In genomic region chr19:42469311-42470239, GRCh38 we compare ENCODE assay signal across 15 cellular contexts. TPM values are rescaled to one million over a fixed set of nuclear protein-coding genes. Genes with fewer than 3 reads are reported as not detected.
DNase-seq lines count a peak whose midpoint lies in the region; ATAC-seq and TF ChIP-seq lines count a peak whose summit lies in the region.
"Had no signal": no experiment of that assay in that cellular context is flagged by ENCODE, and none has a peak within 500 bp of the region (broad histone marks: within the 10 kb centered on the region; RNA-seq: fewer than 3 reads in every experiment).

No MANE protein-coding gene starts in this region.

- no peaks in the 10 kb centered on the region for H3K79me2 ChIP-seq in GM23338 (replicated peaks; ENCODE audit: insufficient read depth)

- H3K4me2 ChIP-seq in GM23338: no peak overlapping the region
- H3K4me2 ChIP-seq: neural progenitor cell had no signal

- no peak for TF ChIP-seq CTCF in endothelial cell (IDR thresholded peaks at IDR 0.05; ENCODE audit: unreplicated experiment)
- TF ChIP-seq CTCF in GM23338 (conservative IDR thresholded peaks at IDR 0.05; ENCODE audit: low read depth in 2 of 2): no peak

- peak; percentile 34 to 54 for ATAC-seq in CD4-positive, CD25-positive, alpha-beta regulatory T cell (ENCODE audit: low read depth in 2 of 2)
- ATAC-seq in GM23338 (no peak), HG02798 (IDR thresholded peaks at IDR 0.05; ENCODE audit: poor library complexity, unreplicated experiment) (no peak)

- no peak overlapping the region for H2AFZ ChIP-seq in GM23338
- H2AFZ ChIP-seq: neural progenitor cell had no signal

- no peak for DNase-seq in CD4-positive, CD25-positive, alpha-beta regulatory T cell
- DNase-seq in KBM-7 (peak; percentile 12), HT-29 (ENCODE audit: low spot score) (no peak), endothelial cell (ENCODE audit: low spot score) (no peak), GM23338 (ENCODE audit: low spot score) (no peak)
- DNase-seq in activated CD4-positive, alpha-beta memory T cell treated with anti-CD3 and anti-CD28 coated beads, Interleukin-2, amount 10 ng/mL, durations not matched to agents 7 days and 5 days: peak; percentile 26
- DNase-seq: activated gamma-delta T cell; H7; stimulated activated naive CD4-positive, alpha-beta T cell had no signal

- H3K27me3 Mint-ChIP-seq in CD4-positive, CD25-positive, alpha-beta regulatory T cell: peaks cover 6% of the 10 kb centered on the region
- H3K27me3 Mint-ChIP-seq in activated CD4-positive, alpha-beta memory T cell treated with anti-CD3 and anti-CD28 coated beads, Interleukin-2, amount 10 ng/mL, durations not matched to agents 7 days and 5 days: no peaks in the 10 kb centered on the region
- H3K27me3 Mint-ChIP-seq in endothelial cell (ENCODE audit: unreplicated experiment) (peaks cover 3% of the 10 kb centered on the region), GM23338 (ENCODE audit: insufficient read depth, low read depth, poor library complexity) (peaks cover 11% of the 10 kb centered on the region)

- no peaks in the 10 kb centered on the region for H3K36me3 Mint-ChIP-seq in CD4-positive, CD25-positive, alpha-beta regulatory T cell
- no peaks in the 10 kb centered on the region for H3K36me3 Mint-ChIP-seq in activated CD4-positive, alpha-beta memory T cell treated with anti-CD3 and anti-CD28 coated beads, Interleukin-2, amount 10 ng/mL, durations not matched to agents 7 days and 5 days (ENCODE audit: low read depth)
- H3K36me3 Mint-ChIP-seq in endothelial cell (ENCODE audit: low read depth, unreplicated experiment) (no peaks in the 10 kb centered on the region), GM23338 (ENCODE audit: low read depth) (no peaks in the 10 kb centered on the region)
- H3K36me3 Mint-ChIP-seq: neural progenitor cell had no signal

- H3K4me1 ChIP-seq in CD4-positive, CD25-positive, alpha-beta regulatory T cell (ENCODE audit: control insufficient read depth, insufficient read depth, low read length, poor library complexity, severe bottlenecking): no peaks in the 10 kb centered on the region
- peaks cover 30% of the 10 kb centered on the region for H3K4me1 ChIP-seq in mesodermal cell (ENCODE audit: control insufficient read depth, insufficient read depth, low read length, poor library complexity, severe bottlenecking)
- H3K4me1 ChIP-seq in GM23338 (ENCODE audit: insufficient read depth): peaks cover 41% of the 10 kb centered on the region

- no peaks in the 10 kb centered on the region for H3K9me2 ChIP-seq in GM23338 (ENCODE audit: insufficient read depth)

- WGBS in mesodermal cell (ENCODE audit: insufficient coverage in 2 of 2), 2 experiments: 87 to 91% methylated on average over 6 to 7 of the region's 8 CpGs

- no peaks in the 10 kb centered on the region for H3K27me3 ChIP-seq in CD4-positive, CD25-positive, alpha-beta regulatory T cell (ENCODE audit: control insufficient read depth, insufficient read depth, low read length)
- no peaks in the 10 kb centered on the region for H3K27me3 ChIP-seq in GM23338 (ENCODE audit: insufficient read depth)
- H3K27me3 ChIP-seq: neural progenitor cell had no signal

- peaks cover 6% of the 10 kb centered on the region; the same call in 1 of the 2 replicates for H3F3A ChIP-seq in GM23338 (replicated peaks; ENCODE audit: low read depth)

- POLR2A ChIA-PET in activated CD4-positive, alpha-beta memory T cell treated with anti-CD3 and anti-CD28 coated beads, Interleukin-2, amount 10 ng/mL, durations not matched to agents 7 days and 5 days (lab: Charles Lee): interaction anchor here (0.6 to 1.0 kb wide), 4 partner anchors 13 to 58 kb away, joined by 3 to 4 read pairs (median 3); partner anchors contain the start of gene CEACAM1

- H3K4me3 ChIP-seq in CD4-positive, CD25-positive, alpha-beta regulatory T cell (ENCODE audit: low read depth, low read length): no peak overlapping the region
- H3K4me3 ChIP-seq in mesodermal cell (ENCODE audit: extremely low read depth, insufficient read depth, low read length, poor library complexity, severe bottlenecking): no peak overlapping the region
- H3K4me3 ChIP-seq in GM23338: no peak overlapping the region
- H3K4me3 ChIP-seq: neural progenitor cell had no signal

- H3K9me3 ChIP-seq in CD4-positive, CD25-positive, alpha-beta regulatory T cell (ENCODE audit: control insufficient read depth in 2 of 2, low read length in 2 of 2): no peaks in the 10 kb centered on the region
- H3K9me3 ChIP-seq in mesodermal cell (ENCODE audit: control insufficient read depth, low read length): no peaks in the 10 kb centered on the region

- H3K9me3 Mint-ChIP-seq in CD4-positive, CD25-positive, alpha-beta regulatory T cell: no peaks in the 10 kb centered on the region
- no peaks in the 10 kb centered on the region for H3K9me3 Mint-ChIP-seq in activated CD4-positive, alpha-beta memory T cell treated with anti-CD3 and anti-CD28 coated beads, Interleukin-2, amount 10 ng/mL, durations not matched to agents 7 days and 5 days
- H3K9me3 Mint-ChIP-seq in endothelial cell (ENCODE audit: unreplicated experiment) (no peaks in the 10 kb centered on the region), GM23338 (no peaks in the 10 kb centered on the region)
- H3K9me3 Mint-ChIP-seq: neural progenitor cell had no signal

- no peak overlapping the region for H3K27ac ChIP-seq in CD4-positive, CD25-positive, alpha-beta regulatory T cell (ENCODE audit: insufficient read depth, low read length, poor library complexity, severe bottlenecking)
- H3K27ac ChIP-seq in mesodermal cell (ENCODE audit: low read depth, low read length, severe bottlenecking): peak overlapping the region; percentile 88
- no peak overlapping the region for H3K27ac ChIP-seq in GM23338 (ENCODE audit: low read depth)
- H3K27ac ChIP-seq: neural progenitor cell, RWPE1 had no signal

- no peaks in the 10 kb centered on the region for H4K20me1 ChIP-seq in GM23338 (replicated peaks; ENCODE audit: insufficient read depth)

- CTCF ChIA-PET in activated CD4-positive, alpha-beta memory T cell treated with anti-CD3 and anti-CD28 coated beads, Interleukin-2, amount 10 ng/mL, durations not matched to agents 7 days and 5 days (lab: Charles Lee): interaction anchor here (2.2 kb wide), 1 partner anchor 59 kb away, joined by 7 read pairs; the partner anchor contains the start of gene CEACAM1

- H3K36me3 ChIP-seq in CD4-positive, CD25-positive, alpha-beta regulatory T cell (ENCODE audit: control insufficient read depth, insufficient read depth, low read length): no peaks in the 10 kb centered on the region
- no peaks in the 10 kb centered on the region for H3K36me3 ChIP-seq in mesodermal cell (ENCODE audit: control insufficient read depth, insufficient read depth, low read length)
- no peaks in the 10 kb centered on the region for H3K36me3 ChIP-seq in GM23338 (ENCODE audit: insufficient read depth)
- H3K36me3 ChIP-seq: neural progenitor cell had no signal

- no peak overlapping the region for H3K27ac Mint-ChIP-seq in CD4-positive, CD25-positive, alpha-beta regulatory T cell
- no peak overlapping the region for H3K27ac Mint-ChIP-seq in activated CD4-positive, alpha-beta memory T cell treated with anti-CD3 and anti-CD28 coated beads, Interleukin-2, amount 10 ng/mL, durations not matched to agents 7 days and 5 days
- no peak overlapping the region for H3K27ac Mint-ChIP-seq in endothelial cell (ENCODE audit: unreplicated experiment)
- H3K27ac Mint-ChIP-seq in GM23338: no peak overlapping the region
- H3K27ac Mint-ChIP-seq: neural progenitor cell had no signal

- no peak overlapping the region for H3K4me3 Mint-ChIP-seq in CD4-positive, CD25-positive, alpha-beta regulatory T cell
- H3K4me3 Mint-ChIP-seq in activated CD4-positive, alpha-beta memory T cell treated with anti-CD3 and anti-CD28 coated beads, Interleukin-2, amount 10 ng/mL, durations not matched to agents 7 days and 5 days: no peak overlapping the region
- H3K4me3 Mint-ChIP-seq in endothelial cell (ENCODE audit: unreplicated experiment): no peak overlapping the region
- no peak overlapping the region for H3K4me3 Mint-ChIP-seq in GM23338
- H3K4me3 Mint-ChIP-seq: neural progenitor cell had no signal

- peaks cover 0 to 22% (median 4%) of the 10 kb centered on the region in 4 donors for H3K4me1 Mint-ChIP-seq in CD4-positive, CD25-positive, alpha-beta regulatory T cell
- peaks cover 33% of the 10 kb centered on the region for H3K4me1 Mint-ChIP-seq in activated CD4-positive, alpha-beta memory T cell treated with anti-CD3 and anti-CD28 coated beads, Interleukin-2, amount 10 ng/mL, durations not matched to agents 7 days and 5 days
- H3K4me1 Mint-ChIP-seq in endothelial cell (ENCODE audit: unreplicated experiment) (peaks cover 16% of the 10 kb centered on the region), GM23338 (peaks cover 55% of the 10 kb centered on the region)

- in situ Hi-C loops in KBM-7 (cut with MboI; ENCODE audit: low pct_unique_long_range_greater_than_20kb, low sequenced_read_pairs): no loop called here

RNA-seq across cellular contexts. Expression of gene CXCL17, which starts 26.8 kb away (rescaled TPM):
- total RNA-seq in CD4-positive, CD25-positive, alpha-beta regulatory T cell: not detected
- under 1 TPM in 1 of 4 donors, not detected in 3; 0.28 TPM for polyA plus RNA-seq in CD4-positive, CD25-positive, alpha-beta regulatory T cell
- total RNA-seq in activated CD4-positive, alpha-beta memory T cell treated with anti-CD3 and anti-CD28 coated beads, Interleukin-2, amount 10 ng/mL, durations not matched to agents 7 days and 5 days: not detected
- polyA plus RNA-seq in mesodermal cell (2013, experiment 1 of 2): not detected
- polyA plus RNA-seq in mesodermal cell (2013, experiment 2 of 2): not detected
- 0.61 TPM in 1 of 2 replicates, not detected in the other for total RNA-seq in HT-29 (2014; rRNA removed; shearing (Covaris generic))
- total RNA-seq in endothelial cell (ENCODE audit: unreplicated experiment): not detected
- not detected in 2 replicates for total RNA-seq in GM23338 (2014; rRNA removed; shearing (Covaris generic))
- polyA plus RNA-seq in GM23338 (2016; fragmentation: Nextera tagmentation; extraction: Ambion mirVana): 0.39 TPM in 1 of 2 replicates, not detected in the other
- total RNA-seq: cerebellum, H7, kidney epithelial cell had no signal

RNA-seq across cellular contexts. Expression of gene LIPE, which starts 42.4 kb away (rescaled TPM):
- 13.2 TPM for total RNA-seq in CD4-positive, CD25-positive, alpha-beta regulatory T cell
- polyA plus RNA-seq in CD4-positive, CD25-positive, alpha-beta regulatory T cell: 1 to 10 TPM; 3.0 to 7.1 (median 5.4) TPM
- 10 to 100 TPM; 34.7 to 37.2 TPM for total RNA-seq in activated CD4-positive, alpha-beta memory T cell treated with anti-CD3 and anti-CD28 coated beads, Interleukin-2, amount 10 ng/mL, durations not matched to agents 7 days and 5 days
- polyA plus RNA-seq in mesodermal cell (2013, experiment 1 of 2): 5.0 TPM
- 3.7 TPM for polyA plus RNA-seq in mesodermal cell (2013, experiment 2 of 2)
- total RNA-seq in HT-29 (2014; rRNA removed; shearing (Covaris generic)): 88.7 and 91.3 TPM in 2 replicates
- total RNA-seq in endothelial cell (ENCODE audit: unreplicated experiment): 5.5 TPM
- 10.9 and 16.2 TPM in 2 replicates for total RNA-seq in GM23338 (2014; rRNA removed; shearing (Covaris generic))
- 4.3 and 5.8 TPM in 2 replicates for polyA plus RNA-seq in GM23338 (2016; fragmentation: Nextera tagmentation; extraction: Ambion mirVana)

RNA-seq across cellular contexts. Expression of gene CEACAM1, which starts 58.7 kb away (rescaled TPM):
- 7.0 TPM for total RNA-seq in CD4-positive, CD25-positive, alpha-beta regulatory T cell
- 1 to 10 TPM; 4.0 to 6.9 (median 4.9) TPM for polyA plus RNA-seq in CD4-positive, CD25-positive, alpha-beta regulatory T cell
- total RNA-seq in activated CD4-positive, alpha-beta memory T cell treated with anti-CD3 and anti-CD28 coated beads, Interleukin-2, amount 10 ng/mL, durations not matched to agents 7 days and 5 days: 10 to 100 TPM; 38.2 to 43.0 TPM
- polyA plus RNA-seq in mesodermal cell (2013, experiment 1 of 2): 0.77 TPM
- polyA plus RNA-seq in mesodermal cell (2013, experiment 2 of 2): 0.66 TPM
- total RNA-seq in HT-29 (2014; rRNA removed; shearing (Covaris generic)): 29.4 and 39.6 TPM in 2 replicates
- 9.3 TPM for total RNA-seq in endothelial cell (ENCODE audit: unreplicated experiment)
- 0.78 and 3.0 TPM in 2 replicates for total RNA-seq in GM23338 (2014; rRNA removed; shearing (Covaris generic))
- 0.63 and 1.7 TPM in 2 replicates for polyA plus RNA-seq in GM23338 (2016; fragmentation: Nextera tagmentation; extraction: Ambion mirVana)

Comparison
In these comparisons a context has a peak if more than half of its experiments do, and no peak if none do; other contexts are left out.
1. ATAC-seq: peak in CD4-positive, CD25-positive, alpha-beta regulatory T cell (2 of 2); none in GM23338 (single experiment) and HG02798 (single experiment).
2. DNase-seq: peak in KBM-7 (single experiment) and activated CD4-positive, alpha-beta memory T cell treated with anti-CD3 and anti-CD28 coated beads, Interleukin-2, amount 10 ng/mL, durations not matched to agents 7 days and 5 days (single experiment); none in CD4-positive, CD25-positive, alpha-beta regulatory T cell (0 of 3), HT-29 (single experiment), endothelial cell (single experiment) and GM23338 (single experiment).